Comparison of ENCODE assay signal across 17 cellular contexts in genomic region chr3:173009410-173009809, GRCh38.
"Had no signal": no experiment of that assay in that cellular context is flagged by ENCODE, and none has a peak within 500 bp of the region (broad histone marks: within the 10 kb centered on the region; RNA-seq: fewer than 3 reads in every experiment).

No MANE protein-coding gene starts in this region.

- ATAC-seq: activated CD4-positive, alpha-beta T cell treated with anti-CD3 and anti-CD28 coated beads for 36 hours; naive thymus-derived CD8-positive, alpha-beta T cell; right cardiac atrium; stimulated activated naive B cell treated with anti-CD40 and anti-IgM and Interleukin-4, amounts not matched to agents 10 μg/mL and 1 μg/mL and 100 μg/mL, for 72 hours had no signal

- H3K36me3 ChIP-seq: lower lobe of right lung had no signal

- DNase-seq: activated CD4-positive, alpha-beta memory T cell treated with anti-CD3 and anti-CD28 coated beads, Interleukin-2, amount 10 ng/mL, durations not matched to agents 7 days and 5 days; activated CD4-positive, alpha-beta T cell treated with anti-CD3 and anti-CD28 coated beads for 36 hours; activated naive CD8-positive, alpha-beta T cell treated with anti-CD3 and anti-CD28 coated beads, Interleukin-2, amount 10 ng/mL, durations not matched to agents 7 days and 5 days; activated T-cell treated with anti-CD3 and anti-CD28 coated beads, Interleukin-2, amount 50 U/mL, for 48 hours; anterior cingulate cortex; endodermal cell; hippocampal formation; lower lobe of right lung; midbrain; naive thymus-derived CD8-positive, alpha-beta T cell; nucleus accumbens; right cardiac atrium; stimulated activated naive B cell treated with anti-CD40 and anti-IgM and Interleukin-4, amounts not matched to agents 10 μg/mL and 1 μg/mL and 100 μg/mL, for 72 hours; T1000; trophoblast cell had no signal

- H3K4me3 ChIP-seq: lower lobe of right lung, smooth muscle cell had no signal

- H3K27ac ChIP-seq: lower lobe of right lung, VCaP had no signal

- H3K9me3 ChIP-seq: lower lobe of right lung had no signal

- H3K4me1 ChIP-seq: lower lobe of right lung had no signal

- H3K4me2 ChIP-seq: smooth muscle cell had no signal
